In genomic region chr6:100464910-100465700, GRCh38 we compare ENCODE assay signal across 8 cellular contexts. TPM values are rescaled to one million over a fixed set of nuclear protein-coding genes. Genes with fewer than 3 reads are reported as not detected.
DNase-seq lines count a peak whose midpoint lies in the region; ATAC-seq, FAIRE-seq and TF ChIP-seq lines count a peak whose summit lies in the region.

Gene SIM1, minus strand, starts transcription at chr6:100464921. Its CDS starts 1,453 bp downstream, at chr6:100463468.

- H3K4me1 Mint-ChIP-seq in CD14-positive monocyte: peaks cover 17% of the 10 kb centered on the region

- peaks cover 56 to 97% (median 93%) of the 10 kb centered on the region in 3 donors for H3K27me3 Mint-ChIP-seq in CD14-positive monocyte (ENCODE audit: low read depth in 3 of 3)

- H3K27me3 ChIP-seq in MG63 (no peaks in the 10 kb centered on the region), subcutaneous abdominal adipose tissue (ENCODE audit: control insufficient read depth in 5 of 5, insufficient read depth in 4 of 5, low read length in 5 of 5) (peaks cover 33 to 82% (median 67%) of the 10 kb centered on the region in 5 donors)

- H3K36me3 ChIP-seq in MG63 (peaks cover 4% of the 10 kb centered on the region; the same call in 1 of the 2 replicates), subcutaneous abdominal adipose tissue (ENCODE audit: control insufficient read depth in 5 of 5, insufficient read depth in 5 of 5, low read length in 5 of 5) (no peaks in the 10 kb centered on the region)

- H3K9me3 ChIP-seq in MG63 (no peaks in the 10 kb centered on the region), subcutaneous abdominal adipose tissue (ENCODE audit: control insufficient read depth in 5 of 5, low read length in 5 of 5) (no peaks in the 10 kb centered on the region)

- intact Hi-C loops in CD14-positive monocyte (cut with micrococcal nuclease): no loop called here

- peak within 1 kb of the TSS in 1 of 7 donors; percentile 58 for H3K27ac Mint-ChIP-seq in CD14-positive monocyte

- H3K27ac ChIP-seq in subcutaneous abdominal adipose tissue (ENCODE audit: low read depth, low read length): peak within 1 kb of the TSS; percentile 79

- peak; percentile 60 for ATAC-seq in GM19452 (IDR thresholded peaks at IDR 0.05; ENCODE audit: unreplicated experiment)

- peak; percentile 27 for FAIRE-seq in islet of Langerhans (lab: Jason Lieb, UNC)

- H3K36me3 Mint-ChIP-seq in CD14-positive monocyte: peaks cover 0 to 10% of the 10 kb centered on the region in 2 donors

- DNase-seq in CD14-positive monocyte (ENCODE audit: low spot score): no peak
- peak; percentile 97 for DNase-seq in MG63
- peak; percentile 23 for DNase-seq in astrocyte of the cerebellum (ENCODE audit: low read depth)
- DNase-seq in NCI-H187 (lab: John Stamatoyannopoulos, UW): no peak
- no peak for DNase-seq in RKO (ENCODE audit: low spot score)

- H3K4me1 ChIP-seq in subcutaneous abdominal adipose tissue (ENCODE audit: control insufficient read depth in 5 of 5, insufficient read depth in 5 of 5, low read length in 5 of 5): peaks cover 0 to 48% (median 36%) of the 10 kb centered on the region in 5 donors

- H3K4me3 ChIP-seq in MG63: peak within 1 kb of the TSS; percentile 73
- H3K4me3 ChIP-seq in astrocyte of the cerebellum (ENCODE audit: low read depth, low read length): peak within 1 kb of the TSS; percentile 27
- peak within 1 kb of the TSS; percentile 63 to 89 (median 75) for H3K4me3 ChIP-seq in subcutaneous abdominal adipose tissue (ENCODE audit: low read depth in 1 of 5, low read length in 5 of 5)

- TF ChIP-seq CTCF in CD14-positive monocyte (IDR thresholded peaks at IDR 0.05) (no peak), astrocyte of the cerebellum (IDR thresholded peaks at IDR 0.05; ENCODE audit: low read depth, low read length, missing control alignments) (no peak)

- H3K4me3 Mint-ChIP-seq in CD14-positive monocyte: peak within 1 kb of the TSS; percentile 51 to 82

- H3K9me3 Mint-ChIP-seq in CD14-positive monocyte: peaks cover 0 to 51% (median 26%) of the 10 kb centered on the region in 7 donors

- in situ Hi-C loops in astrocyte of the cerebellum (cut with HindIII; ENCODE audit: low sequenced_read_pairs): no loop called here

- peak within 1 kb of the TSS in 4 of 5 donors; percentile 59 to 87 (median 74) for H3K9ac ChIP-seq in subcutaneous abdominal adipose tissue (ENCODE audit: low read length in 5 of 5)

RNA-seq across cellular contexts. Expression of gene SIM1, which starts in this region (rescaled TPM):
- polyA plus RNA-seq in CD14-positive monocyte: not detected
- 1.7 and 2.4 TPM in 2 replicates for total RNA-seq in MG63 (2014; rRNA removed; shearing (Covaris generic); ENCODE audit: low replicate concordance)

Comparison
In these comparisons a context has a peak if more than half of its experiments do, and no peak if none do; other contexts are left out.
1. DNase-seq: peak in MG63 (single experiment) and astrocyte of the cerebellum (single experiment); none in CD14-positive monocyte (single experiment), NCI-H187 (0 of 2) and RKO (single experiment).
2. Peak in every context shown above with its lines, with median percentiles within 50 percentile points of each other: H3K4me3 ChIP-seq.